ENCODE assay signal across 13 cellular contexts in the genomic region with DNA sequence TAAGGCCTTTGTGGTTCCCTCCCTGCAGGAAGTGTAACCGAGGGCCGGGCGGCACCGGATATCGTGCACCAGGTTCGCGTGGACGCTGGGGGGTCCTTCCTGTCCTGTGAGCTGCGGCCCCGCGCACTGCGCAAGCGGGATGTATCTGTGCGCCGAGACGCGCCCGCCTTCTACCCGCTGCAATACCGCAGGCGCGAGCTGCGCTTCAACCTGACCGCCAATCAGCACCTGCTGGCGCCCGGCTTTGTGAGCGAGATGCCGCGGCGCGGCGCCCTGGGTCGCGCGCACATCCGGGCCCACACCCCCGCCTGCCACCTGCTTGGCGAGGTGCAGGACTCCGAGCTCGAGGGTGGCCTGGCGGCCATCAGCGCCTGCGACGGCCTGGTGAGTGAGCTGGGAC. TPM values are rescaled to one million over a fixed set of nuclear protein-coding genes. Genes with fewer than 3 reads are reported as not detected.
DNase-seq lines count a peak whose midpoint lies in the region; ATAC-seq, FAIRE-seq and TF ChIP-seq lines count a peak whose summit lies in the region.
"Had no signal": no experiment of that assay in that cellular context is flagged by ENCODE, and none has a peak within 500 bp of the region (broad histone marks: within the 10 kb centered on the region; RNA-seq: fewer than 3 reads in every experiment).

No MANE protein-coding gene starts in this region.

- no peaks in the 10 kb centered on the region for H3K36me3 ChIP-seq in GM12878 (ENCODE audit: control insufficient read depth in 2 of 2, insufficient read depth in 2 of 2, low read length in 1 of 2)

- peaks cover 7% of the 10 kb centered on the region for H3K4me1 Mint-ChIP-seq in CD14-positive monocyte
- H3K4me1 Mint-ChIP-seq in HFFc6 (ENCODE audit: low read depth), result peaks cover 13% of the 10 kb centered on the region
- H3K4me1 Mint-ChIP-seq: nephron had no signal

- no peaks in the 10 kb centered on the region for H3K9me3 Mint-ChIP-seq in CD14-positive monocyte
- H3K9me3 Mint-ChIP-seq in HFFc6, result no peaks in the 10 kb centered on the region
- H3K9me3 Mint-ChIP-seq: nephron had no signal

- POLR2A ChIA-PET in GM12878 (lab: Charles Lee), result no interaction called here

- no peak for TF ChIP-seq RAD21 in GM12878 (IDR thresholded peaks at IDR 0.05; ENCODE audit: insufficient read depth, low read depth, low read length)

- FAIRE-seq in GM12878 (lab: Jason Lieb, UNC) (no peak), D721Med (lab: Jason Lieb, UNC) (no peak)
- FAIRE-seq: GM18507, urothelium cell line had no signal

- H3K27me3 Mint-ChIP-seq in CD14-positive monocyte (ENCODE audit: low read depth in 3 of 3), result peaks cover 4% of the 10 kb centered on the region in 3 donors
- peaks cover 15% of the 10 kb centered on the region for H3K27me3 Mint-ChIP-seq in HFFc6 (ENCODE audit: insufficient read depth)

- in situ Hi-C loops in GM12878 (cut with MboI), result no loop called here

- no peak for TF ChIP-seq EP300 in GM12878 (IDR thresholded peaks at IDR 0.05; ENCODE audit: borderline replicate concordance in 1 of 2, control insufficient read depth in 1 of 2, low read depth in 2 of 2, low read length in 2 of 2)

- H3K9me3 ChIP-seq in GM12878 (replicated peaks; ENCODE audit: control insufficient read depth, insufficient read depth, low read length), result no peaks in the 10 kb centered on the region

- no peaks in the 10 kb centered on the region for H3K36me3 Mint-ChIP-seq in CD14-positive monocyte
- H3K36me3 Mint-ChIP-seq in HFFc6 (ENCODE audit: low read depth), result no peaks in the 10 kb centered on the region

- BruUV-seq in GM12878 (replicated peaks; lab: Mats Ljungman, UMichigan), result no TSS peak

- intact Hi-C loops in CD14-positive monocyte (cut with micrococcal nuclease) (no loop called here), GM12878 (cut with micrococcal nuclease; ENCODE audit: unreplicated experiment) (no loop called here)

- SMC1A ChIA-PET in GM12878 (lab: Charles Lee; ENCODE audit: uncharacterized antibody, unreplicated experiment), result no interaction called here

- no peak overlapping the region for H3K9ac ChIP-seq in GM12878 (ENCODE audit: control insufficient read depth, insufficient read depth, low read length)

- 0 out of 4 replicates have a peak, but pooled peaks cover 0 to 2% of the 10 kb centered on the region in 2 experiments for H3K27me3 ChIP-seq in GM12878 (replicated peaks in 1 of 2; ENCODE audit: control insufficient read depth in 2 of 2, insufficient read depth in 2 of 2, low read length in 1 of 2)

- H3K27ac ChIP-seq in GM12878 (ENCODE audit: control insufficient read depth, insufficient read depth), result no peak overlapping the region

- peak overlapping the region; percentile 59 for H3K4me2 ChIP-seq in GM12878 (ENCODE audit: control insufficient read depth, insufficient read depth)

- no peak for TF ChIP-seq CTCF in CD14-positive monocyte (IDR thresholded peaks at IDR 0.05)
- TF ChIP-seq CTCF in GM12878 (IDR thresholded peaks at IDR 0.05 in 2 of 3, conservative IDR thresholded peaks at IDR 0.05 in 1 of 3; ENCODE audit: control insufficient read depth in 2 of 3, extremely low read depth in 1 of 3, insufficient read depth in 1 of 3, low read depth in 3 of 3, low read length in 3 of 3), result no peak
- TF ChIP-seq CTCF in HFFc6 (IDR thresholded peaks at IDR 0.05), result no peak
- TF ChIP-seq CTCF in D721Med (IDR thresholded peaks at IDR 0.05; ENCODE audit: insufficient read depth, missing control alignments), result no peak

- CTCF ChIA-PET in GM12878 (lab: Yijun Ruan, JAX), result no interaction called here

- H3K27ac Mint-ChIP-seq in CD14-positive monocyte, result no peak overlapping the region
- no peak overlapping the region for H3K27ac Mint-ChIP-seq in HFFc6
- H3K27ac Mint-ChIP-seq: nephron had no signal

- H3K4me3 Mint-ChIP-seq in CD14-positive monocyte, result peak overlapping the region; percentile 15 to 20
- H3K4me3 Mint-ChIP-seq in HFFc6, result no peak overlapping the region
- H3K4me3 Mint-ChIP-seq: nephron had no signal

- H3K4me3 ChIP-seq in GM12878, result no peak overlapping the region; the same call in 1 of the 2 replicates

- WGBS in GM12878 (ENCODE audit: insufficient coverage, insufficient replicate concordance, low lambda C conversion rate, missing lambda C conversion rate), result 42% methylated on average over 41 of the region's 44 CpGs

- no peaks in the 10 kb centered on the region for H3K4me1 ChIP-seq in GM12878 (ENCODE audit: control insufficient read depth, insufficient read depth, low read length)

- no peaks in the 10 kb centered on the region for H3K79me2 ChIP-seq in GM12878 (ENCODE audit: control insufficient read depth, insufficient read depth, low read length)

- peak; percentile 35 for ATAC-seq in GM12878
- ATAC-seq in HG03571 (IDR thresholded peaks at IDR 0.05; ENCODE audit: unreplicated experiment), result no peak
- ATAC-seq in GM18870 (IDR thresholded peaks at IDR 0.05; ENCODE audit: unreplicated experiment), result no peak

- no peak for DNase-seq in CD14-positive monocyte (ENCODE audit: low spot score)
- peak; percentile 11 to 16 for DNase-seq in activated CD4-positive, alpha-beta T cell treated with anti-CD3 and anti-CD28 coated beads, Interleukin-2, amount 50 U/mL, for 24 hours (ENCODE audit: low read depth in 1 of 2, low spot score in 1 of 2)
- DNase-seq in GM12878 (ENCODE audit: low read depth, low spot score), result no peak
- peak; percentile 19 to 30 for DNase-seq in stimulated activated CD4-positive, alpha-beta T cell treated with anti-CD3 and anti-CD28 coated beads, Interleukin-15, amount 100 ng/mL, for 1 hour (ENCODE audit: low read depth in 1 of 2, low spot score in 1 of 2)
- DNase-seq in HFFc6, result no peak
- no peak for DNase-seq in D721Med (ENCODE audit: insufficient read length, low spot score)
- DNase-seq: ACHN, NCI-H2081 treated with DMSO at 0.1 percent for 48 hours had no signal

- H2AFZ ChIP-seq in GM12878 (ENCODE audit: control insufficient read depth, low read depth, low read length), result peak overlapping the region; percentile 34

- RAD21 ChIA-PET in GM12878 (lab: Charles Lee; ENCODE audit: unreplicated experiment), result no interaction called here

- H4K20me1 ChIP-seq in GM12878 (ENCODE audit: control insufficient read depth, insufficient read depth), result no peaks in the 10 kb centered on the region

- peak; percentile 18; the same call in 1 of the 2 replicates for TF ChIP-seq POLR2A in GM12878 (IDR thresholded peaks at IDR 0.05; ENCODE audit: low read depth, low read length)

RNA-seq across cellular contexts. Expression of gene SAXO2, which starts 35.9 kb away (rescaled TPM):
- not detected for polyA plus RNA-seq in CD14-positive monocyte
- total RNA-seq in GM12878 (2013; cell fraction: nucleolus; rRNA removed), result 2.8 and 8.0 TPM in 2 replicates
- 0.06 and 1.5 TPM in 2 replicates for total RNA-seq in GM12878 (2014; rRNA removed)
- 1.2 and 1.7 TPM in 2 replicates for total RNA-seq in GM12878 (2014; rRNA removed; fragmentation: Illumina TruSeq; extraction: Trizol)
- 1.5 and 2.3 TPM in 2 replicates for total RNA-seq in GM12878 (2021)
- not detected for polyA plus RNA-seq in GM12878 (2011; ENCODE audit: low read depth)
- 1.5 and 2.0 TPM in 2 replicates for polyA plus RNA-seq in GM12878 (2011; rRNA removed)
- polyA plus RNA-seq in GM12878 (2011; cell fraction: cytosol; rRNA removed), result 0.96 and 1.1 TPM in 2 replicates
- polyA plus RNA-seq in GM12878 (2011; cell fraction: nucleus; rRNA removed), result 2.2 and 2.6 TPM in 2 replicates
- polyA plus RNA-seq in GM12878 (2012), result 0.32 and 1.5 TPM in 2 replicates
- 0.53 TPM in 1 of 2 replicates, not detected in the other for polyA plus RNA-seq in GM12878 (2014; fragmentation: Illumina TruSeq; extraction: Trizol)
- 1 to 10 TPM in 1 of 2 experiments, under 1 TPM in 1; 0.68 to 1.7 TPM for polyA plus RNA-seq in GM12878 (2014; fragmentation: Nextera tagmentation; extraction: Ambion mirVana)
- polyA plus RNA-seq in GM12878 (2014; rRNA removed), result 0.55 and 1.2 TPM in 2 replicates
- 1 to 10 TPM; 1.2 to 1.6 TPM for polyA plus RNA-seq in GM12878 (2016; fragmentation: Nextera tagmentation; extraction: Ambion mirVana)
- 0.26 TPM in 1 of 2 replicates, not detected in the other for polyA minus RNA-seq in GM12878 (2011; rRNA and poly(A)+ RNA removed)
- not detected in 2 replicates for polyA minus RNA-seq in GM12878 (2011; cell fraction: cytosol; rRNA and poly(A)+ RNA removed)
- 0.73 and 1.5 TPM in 2 replicates for polyA minus RNA-seq in GM12878 (2011; cell fraction: nucleus; rRNA and poly(A)+ RNA removed)
- total RNA-seq in HFFc6 (2021; fragmentation: NEBNext Ultra II Directional; extraction: Animal tissue kit (Norgen Biotek cat#: 25700)), result 1 to 10 TPM; 1.1 to 2.1 (median 1.4) TPM

RNA-seq across cellular contexts. Expression of gene EFL1, which starts 36.0 kb away (rescaled TPM):
- 1 to 10 TPM; 7.1 to 10.0 TPM for polyA plus RNA-seq in CD14-positive monocyte
- 73.8 and 79.2 TPM in 2 replicates for total RNA-seq in GM12878 (2013; cell fraction: nucleolus; rRNA removed)
- 24.5 and 26.7 TPM in 2 replicates for total RNA-seq in GM12878 (2014; rRNA removed)
- total RNA-seq in GM12878 (2014; rRNA removed; fragmentation: Illumina TruSeq; extraction: Trizol), result 31.3 and 33.0 TPM in 2 replicates
- 21.0 and 23.1 TPM in 2 replicates for total RNA-seq in GM12878 (2021)
- 10.4 TPM for polyA plus RNA-seq in GM12878 (2011; ENCODE audit: low read depth)
- polyA plus RNA-seq in GM12878 (2011; rRNA removed), result 26.1 and 35.6 TPM in 2 replicates
- 13.1 and 13.9 TPM in 2 replicates for polyA plus RNA-seq in GM12878 (2011; cell fraction: cytosol; rRNA removed)
- polyA plus RNA-seq in GM12878 (2011; cell fraction: nucleus; rRNA removed), result 13.6 and 13.9 TPM in 2 replicates
- 11.9 and 13.1 TPM in 2 replicates for polyA plus RNA-seq in GM12878 (2012)
- polyA plus RNA-seq in GM12878 (2014; fragmentation: Illumina TruSeq; extraction: Trizol), result 42.3 and 42.9 TPM in 2 replicates
- polyA plus RNA-seq in GM12878 (2014; fragmentation: Nextera tagmentation; extraction: Ambion mirVana), result 10 to 100 TPM in 1 of 2 experiments, 1 to 10 TPM in 1; 6.2 to 12.0 TPM
- polyA plus RNA-seq in GM12878 (2014; rRNA removed), result 16.2 and 18.4 TPM in 2 replicates
- polyA plus RNA-seq in GM12878 (2016; fragmentation: Nextera tagmentation; extraction: Ambion mirVana), result 10 to 100 TPM; 24.9 to 25.3 TPM
- 36.1 and 54.5 TPM in 2 replicates for polyA minus RNA-seq in GM12878 (2011; rRNA and poly(A)+ RNA removed)
- polyA minus RNA-seq in GM12878 (2011; cell fraction: cytosol; rRNA and poly(A)+ RNA removed), result 10.5 and 14.7 TPM in 2 replicates
- polyA minus RNA-seq in GM12878 (2011; cell fraction: nucleus; rRNA and poly(A)+ RNA removed), result 25.4 and 45.6 TPM in 2 replicates
- 10 to 100 TPM; 14.3 to 20.5 (median 18.5) TPM for total RNA-seq in HFFc6 (2021; fragmentation: NEBNext Ultra II Directional; extraction: Animal tissue kit (Norgen Biotek cat#: 25700))

RNA-seq across cellular contexts. Expression of gene GOLGA6L10, which starts 50.8 kb away (rescaled TPM):
- polyA plus RNA-seq in CD14-positive monocyte, result not detected
- total RNA-seq in GM12878 (2013; cell fraction: nucleolus; rRNA removed), result 25.5 and 27.6 TPM in 2 replicates
- total RNA-seq in GM12878 (2014; rRNA removed), result 1.1 and 1.4 TPM in 2 replicates
- 1.4 and 1.7 TPM in 2 replicates for total RNA-seq in GM12878 (2014; rRNA removed; fragmentation: Illumina TruSeq; extraction: Trizol)
- 1.1 and 1.6 TPM in 2 replicates for total RNA-seq in GM12878 (2021)
- 1.3 TPM for polyA plus RNA-seq in GM12878 (2011; ENCODE audit: low read depth)
- 6.7 and 10.7 TPM in 2 replicates for polyA plus RNA-seq in GM12878 (2011; rRNA removed)
- 1.3 and 1.4 TPM in 2 replicates for polyA plus RNA-seq in GM12878 (2011; cell fraction: cytosol; rRNA removed)
- polyA plus RNA-seq in GM12878 (2011; cell fraction: nucleus; rRNA removed), result 13.8 and 16.1 TPM in 2 replicates
- polyA plus RNA-seq in GM12878 (2012), result 2.4 and 3.6 TPM in 2 replicates
- 1.5 TPM in 2 replicates for polyA plus RNA-seq in GM12878 (2014; fragmentation: Illumina TruSeq; extraction: Trizol)
- under 1 TPM; 0.68 to 0.82 TPM for polyA plus RNA-seq in GM12878 (2014; fragmentation: Nextera tagmentation; extraction: Ambion mirVana)
- polyA plus RNA-seq in GM12878 (2014; rRNA removed), result 1.7 and 2.1 TPM in 2 replicates
- polyA plus RNA-seq in GM12878 (2016; fragmentation: Nextera tagmentation; extraction: Ambion mirVana), result 1 to 10 TPM in 1 of 2 experiments, under 1 TPM in 1; 0.84 to 1.2 TPM
- polyA minus RNA-seq in GM12878 (2011; rRNA and poly(A)+ RNA removed), result 0.41 and 1.4 TPM in 2 replicates
- 0.62 TPM in 1 of 2 replicates, not detected in the other for polyA minus RNA-seq in GM12878 (2011; cell fraction: cytosol; rRNA and poly(A)+ RNA removed)
- polyA minus RNA-seq in GM12878 (2011; cell fraction: nucleus; rRNA and poly(A)+ RNA removed), result 1.6 and 2.6 TPM in 2 replicates
- total RNA-seq in HFFc6 (2021; fragmentation: NEBNext Ultra II Directional; extraction: Animal tissue kit (Norgen Biotek cat#: 25700)), result under 1 TPM; 0.43 to 0.69 (median 0.51) TPM

Comparison
In these comparisons a context has a peak if more than half of its experiments do, and no peak if none do; other contexts are left out.
1. DNase-seq: peak in activated CD4-positive, alpha-beta T cell treated with anti-CD3 and anti-CD28 coated beads, Interleukin-2, amount 50 U/mL, for 24 hours (2 of 2) and stimulated activated CD4-positive, alpha-beta T cell treated with anti-CD3 and anti-CD28 coated beads, Interleukin-15, amount 100 ng/mL, for 1 hour (2 of 2); none in CD14-positive monocyte (single experiment), GM12878 (single experiment), HFFc6 (single experiment) and D721Med (single experiment).